Comparison of ENCODE assay signal across 1 cellular context in genomic region chrX:14029425-14030247, GRCh38.
A peak's percentile ranks its signal among the peaks of the same experiment; 100 is the strongest.
TF ChIP-seq lines count a peak whose summit lies in the region.

Gene GEMIN8 (minus strand): TSS chrX:14029892. CDS start chrX:14021478, 8,414 bp downstream.

TF ChIP-seq in K562, 482 proteins besides CTCF, POLR2A, EP300 and RAD21 (continued from another document):
- TF ChIP-seq ZBTB49 (CRISPR knock-in tag; IDR thresholded peaks at IDR 0.05; ENCODE audit: borderline replicate concordance) (no peak), SMARCE1 (IDR thresholded peaks at IDR 0.05) (0 out of 2 replicates have a peak, but pooled peaks have one; percentile 41), PREB (CRISPR knock-in tag; IDR thresholded peaks at IDR 0.05) (no peak), HES1 (IDR thresholded peaks at IDR 0.05; ENCODE audit: low read depth) (no peak), HEY1 (CRISPR knock-in tag; IDR thresholded peaks at IDR 0.05; ENCODE audit: borderline replicate concordance) (no peak), BMI1 (IDR thresholded peaks at IDR 0.05; ENCODE audit: low read length) (peak; percentile 75; the same call in 1 of the 2 replicates), MGA (IDR thresholded peaks at IDR 0.05) (peak; percentile 45), LEF1 (IDR thresholded peaks at IDR 0.05) (no peak), SMARCC2 (IDR thresholded peaks at IDR 0.05; ENCODE audit: low read depth) (0 out of 2 replicates have a peak, but pooled peaks have one; percentile 20), MECOM (CRISPR knock-in tag; IDR thresholded peaks at IDR 0.05) (no peak), MCM2 (IDR thresholded peaks at IDR 0.05; ENCODE audit: low read depth) (no peak), ZNF444 (CRISPR knock-in tag; IDR thresholded peaks at IDR 0.05) (no peak), ZNF75A (CRISPR knock-in tag; IDR thresholded peaks at IDR 0.05) (no peak), SMARCB1 (IDR thresholded peaks at IDR 0.05; ENCODE audit: insufficient read length, low read depth) (no peak), COPS2 (conservative IDR thresholded peaks at IDR 0.05) (no peak), TRIM28 (IDR thresholded peaks at IDR 0.05) (no peak), SFPQ (IDR thresholded peaks at IDR 0.05; ENCODE audit: low read depth, low read length) (no peak), HINFP (tag; conservative IDR thresholded peaks at IDR 0.05; ENCODE audit: low read depth) (no peak), LCOR (CRISPR knock-in tag; IDR thresholded peaks at IDR 0.05) (no peak), FOXO4 (CRISPR knock-in tag; IDR thresholded peaks at IDR 0.05) (no peak), CCNT2 (IDR thresholded peaks at IDR 0.05; ENCODE audit: borderline replicate concordance, extremely low read depth, insufficient read length, low read depth, low read length) (peak; percentile 95), ELK1 (CRISPR knock-in tag; IDR thresholded peaks at IDR 0.05) (no peak), RFX1 (IDR thresholded peaks at IDR 0.05) (peak; percentile 96), PPARD (CRISPR knock-in tag; IDR thresholded peaks at IDR 0.05) (no peak), FOXM1 (IDR thresholded peaks at IDR 0.05; ENCODE audit: low read depth) (no peak), FOXM1 (CRISPR knock-in tag; IDR thresholded peaks at IDR 0.05; ENCODE audit: low read depth) (no peak), PCBP1 (IDR thresholded peaks at IDR 0.05; ENCODE audit: low read depth, low read length, poor library complexity, severe bottlenecking) (no peak), HBP1 (CRISPR knock-in tag; IDR thresholded peaks at IDR 0.05) (no peak), NFRKB (IDR thresholded peaks at IDR 0.05; ENCODE audit: low read depth) (no peak)
